In the genomic region with DNA sequence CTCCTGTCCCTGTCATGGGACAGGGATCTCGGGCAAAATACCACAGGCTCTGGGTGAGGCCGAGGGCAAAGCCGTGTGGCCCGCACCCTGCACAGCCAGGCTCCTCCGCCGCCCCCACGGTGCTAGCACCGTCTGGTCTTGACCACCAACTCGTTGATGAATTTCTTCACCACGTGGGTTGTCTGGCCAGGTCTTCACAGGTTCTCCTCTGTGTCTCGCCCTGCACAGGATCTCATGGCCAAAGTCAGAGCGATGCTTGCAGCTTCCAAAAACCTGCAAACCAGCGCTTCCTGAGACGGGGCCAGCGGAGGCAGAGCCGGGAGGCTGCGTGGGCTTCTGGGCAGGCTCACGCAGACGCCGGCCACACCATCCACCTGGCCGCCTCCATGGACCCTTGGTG, we compare ENCODE assay signal across 36 cellular contexts. TPM values are rescaled to one million over a fixed set of nuclear protein-coding genes. Genes with fewer than 3 reads are reported as not detected.
"Had no signal": no experiment of that assay in that cellular context is flagged by ENCODE, and none has a peak within 500 bp of the region (broad histone marks: within the 10 kb centered on the region; RNA-seq: fewer than 3 reads in every experiment).

No MANE protein-coding gene starts in this region.

- DNase-seq: activated CD4-positive, alpha-beta memory T cell treated with anti-CD3 and anti-CD28 coated beads, Interleukin-2, amount 10 ng/mL, durations not matched to agents 7 days and 5 days; activated CD4-positive, alpha-beta T cell treated with anti-CD3 and anti-CD28 coated beads for 1 hour; activated CD4-positive, alpha-beta T cell treated with anti-CD3 and anti-CD28 coated beads for 36 hours; activated CD4-positive, alpha-beta T cell treated with anti-CD3 and anti-CD28 coated beads for 48 hours; activated CD4-positive, alpha-beta T cell treated with anti-CD3 and anti-CD28 coated beads, Interleukin-2, amount 10 ng/mL, durations not matched to agents 7 days and 5 days; activated CD4-positive, alpha-beta T cell treated with anti-CD3 and anti-CD28 coated beads, Interleukin-2, amount 50 U/mL, for 48 hours; activated CD4-positive, CD25-positive, alpha-beta regulatory T cell; activated CD8-positive, alpha-beta memory T cell treated with anti-CD3 and anti-CD28 coated beads for 24 hours; activated CD8-positive, alpha-beta memory T cell treated with anti-CD3 and anti-CD28 coated beads, Interleukin-2, amount 10 ng/mL, durations not matched to agents 7 days and 5 days; activated CD8-positive, alpha-beta T cell treated with anti-CD3 and anti-CD28 coated beads, Interleukin-2, amount 10 ng/mL, durations not matched to agents 7 days and 5 days; activated effector memory CD4-positive, alpha-beta T cell treated with anti-CD3 and anti-CD28 coated beads, Interleukin-2, amount 50 U/mL, for 16 hours; activated gamma-delta T cell treated with Interleukin-2 at 50 U/mL for 16 hours; activated naive CD4-positive, alpha-beta T cell; activated naive CD4-positive, alpha-beta T cell treated with anti-CD3 and anti-CD28 coated beads for 36 hours; activated naive CD4-positive, alpha-beta T cell treated with anti-CD3 and anti-CD28 coated beads, Interleukin-2, amount 50 U/mL, for 16 hours; activated naive CD8-positive, alpha-beta T cell treated with anti-CD3 and anti-CD28 coated beads for 36 hours; activated T-cell treated with anti-CD3 and anti-CD28 coated beads for 4 hours; activated T-cell treated with anti-CD3 and anti-CD28 coated beads, Interleukin-2, amount 50 U/mL, for 1 hour; activated T-cell treated with anti-CD3 and anti-CD28 coated beads, Interleukin-2, amount 50 U/mL, for 4 hours; activated T-cell treated with anti-CD3 and anti-CD28 coated beads, Interleukin-2, amount 50 U/mL, for 72 hours; adrenal gland; amniotic stem cell; aorta; body of pancreas; brain microvascular endothelial cell; central memory CD4-positive, alpha-beta T cell; T-cell; T-helper 2 cell; T-helper 9 cell had no signal

- H3K4me3 Mint-ChIP-seq: activated CD4-positive, alpha-beta memory T cell treated with anti-CD3 and anti-CD28 coated beads, Interleukin-2, amount 10 ng/mL, durations not matched to agents 7 days and 5 days; activated CD4-positive, alpha-beta T cell treated with anti-CD3 and anti-CD28 coated beads for 36 hours; activated CD4-positive, alpha-beta T cell treated with anti-CD3 and anti-CD28 coated beads, Interleukin-2, amount 10 ng/mL, durations not matched to agents 7 days and 5 days; activated CD8-positive, alpha-beta memory T cell treated with anti-CD3 and anti-CD28 coated beads, Interleukin-2, amount 10 ng/mL, durations not matched to agents 7 days and 5 days; activated CD8-positive, alpha-beta T cell treated with anti-CD3 and anti-CD28 coated beads, Interleukin-2, amount 10 ng/mL, durations not matched to agents 7 days and 5 days; activated naive CD4-positive, alpha-beta T cell treated with anti-CD3 and anti-CD28 coated beads for 36 hours; activated naive CD8-positive, alpha-beta T cell treated with anti-CD3 and anti-CD28 coated beads for 36 hours; activated T-cell treated with anti-CD3 and anti-CD28 coated beads, Interleukin-2, amount 50 U/mL, for 4 hours; activated T-cell treated with anti-CD3 and anti-CD28 coated beads, Interleukin-2, amount 50 U/mL, for 72 hours; activated T-helper 1 cell treated with anti-CD3 and anti-CD28 coated beads, Interleukin-12 subunit alpha, Interleukin-12 subunit beta, Interleukin-2, Interleukin-4 antibody, amounts not matched to agents 30 ng/mL and 10 ng/mL and 1 ng/mL, durations not matched to agents 14 hours and 24 hours and 36 hours; activated T-helper 17 cell treated with anti-CD3 and anti-CD28 coated beads, Interleukin-2, amount 50 U/mL, for 72 hours; T-cell; T-helper 2 cell treated with Interferon-gamma antibody and Interleukin-4, amounts not matched to agents 5 μg/mL and 100 μg/mL, for 36 hours had no signal

- H3K27me3 ChIP-seq: adrenal gland, body of pancreas, brain microvascular endothelial cell, breast epithelium had no signal

- H3K9me3 ChIP-seq: adrenal gland, body of pancreas, breast epithelium had no signal

- H3K27ac ChIP-seq: adrenal gland, body of pancreas, brain microvascular endothelial cell, breast epithelium, VCaP had no signal

- H3K27ac Mint-ChIP-seq: activated CD4-positive, alpha-beta memory T cell treated with anti-CD3 and anti-CD28 coated beads, Interleukin-2, amount 10 ng/mL, durations not matched to agents 7 days and 5 days; activated CD4-positive, alpha-beta T cell treated with anti-CD3 and anti-CD28 coated beads for 36 hours; activated CD4-positive, alpha-beta T cell treated with anti-CD3 and anti-CD28 coated beads, Interleukin-2, amount 10 ng/mL, durations not matched to agents 7 days and 5 days; activated CD8-positive, alpha-beta memory T cell treated with anti-CD3 and anti-CD28 coated beads, Interleukin-2, amount 10 ng/mL, durations not matched to agents 7 days and 5 days; activated CD8-positive, alpha-beta T cell treated with anti-CD3 and anti-CD28 coated beads, Interleukin-2, amount 10 ng/mL, durations not matched to agents 7 days and 5 days; activated T-cell treated with anti-CD3 and anti-CD28 coated beads, Interleukin-2, amount 50 U/mL, for 72 hours; activated T-helper 1 cell treated with anti-CD3 and anti-CD28 coated beads, Interleukin-12 subunit alpha, Interleukin-12 subunit beta, Interleukin-2, Interleukin-4 antibody, amounts not matched to agents 30 ng/mL and 10 ng/mL and 1 ng/mL, durations not matched to agents 14 hours and 24 hours and 36 hours; activated T-helper 17 cell treated with anti-CD3 and anti-CD28 coated beads, Interleukin-2, amount 50 U/mL, for 72 hours; T-cell; T-helper 2 cell treated with Interferon-gamma antibody and Interleukin-4, amounts not matched to agents 5 μg/mL and 100 μg/mL, for 36 hours had no signal

- H3K4me3 ChIP-seq: adrenal gland, body of pancreas, breast epithelium had no signal

- H3K27me3 Mint-ChIP-seq: activated CD4-positive, alpha-beta memory T cell treated with anti-CD3 and anti-CD28 coated beads, Interleukin-2, amount 10 ng/mL, durations not matched to agents 7 days and 5 days; activated CD4-positive, alpha-beta T cell treated with anti-CD3 and anti-CD28 coated beads for 36 hours; activated CD4-positive, alpha-beta T cell treated with anti-CD3 and anti-CD28 coated beads, Interleukin-2, amount 10 ng/mL, durations not matched to agents 7 days and 5 days; activated CD8-positive, alpha-beta memory T cell treated with anti-CD3 and anti-CD28 coated beads, Interleukin-2, amount 10 ng/mL, durations not matched to agents 7 days and 5 days; activated naive CD8-positive, alpha-beta T cell treated with anti-CD3 and anti-CD28 coated beads for 36 hours; activated T-helper 17 cell treated with anti-CD3 and anti-CD28 coated beads, Interleukin-2, amount 50 U/mL, for 72 hours; T-cell had no signal

- H3K4me1 ChIP-seq: adrenal gland, body of pancreas, breast epithelium had no signal

- H3K4me1 Mint-ChIP-seq: activated CD4-positive, alpha-beta memory T cell treated with anti-CD3 and anti-CD28 coated beads, Interleukin-2, amount 10 ng/mL, durations not matched to agents 7 days and 5 days; activated CD4-positive, alpha-beta T cell treated with anti-CD3 and anti-CD28 coated beads for 36 hours; activated CD4-positive, alpha-beta T cell treated with anti-CD3 and anti-CD28 coated beads, Interleukin-2, amount 10 ng/mL, durations not matched to agents 7 days and 5 days; activated CD8-positive, alpha-beta memory T cell treated with anti-CD3 and anti-CD28 coated beads, Interleukin-2, amount 10 ng/mL, durations not matched to agents 7 days and 5 days; activated T-helper 17 cell treated with anti-CD3 and anti-CD28 coated beads, Interleukin-2, amount 50 U/mL, for 72 hours had no signal

- ATAC-seq: activated CD4-positive, alpha-beta T cell treated with anti-CD3 and anti-CD28 coated beads for 36 hours; activated CD4-positive, CD25-positive, alpha-beta regulatory T cell treated with anti-CD3 and anti-CD28 coated beads, Interleukin-2, amount 50 U/mL, for 24 hours; activated CD8-positive, alpha-beta memory T cell treated with anti-CD3 and anti-CD28 coated beads, Interleukin-2, amount 10 ng/mL, durations not matched to agents 7 days and 5 days; activated CD8-positive, alpha-beta T cell treated with anti-CD3 and anti-CD28 coated beads, Interleukin-2, amount 10 ng/mL, durations not matched to agents 7 days and 5 days; activated naive CD4-positive, alpha-beta T cell treated with anti-CD3 and anti-CD28 coated beads, Interleukin-2, amount 50 U/mL, for 72 hours; activated T-cell treated with anti-CD3 and anti-CD28 coated beads, Interleukin-2, amount 50 U/mL, for 4 hours; activated T-cell treated with anti-CD3 and anti-CD28 coated beads, Interleukin-2, amount 50 U/mL, for 72 hours; activated T-helper 17 cell treated with anti-CD3 and anti-CD28 coated beads, Interleukin-2, amount 50 U/mL, for 72 hours; body of pancreas; T-cell had no signal

RNA-seq across cellular contexts. Expression of gene MMP17, which starts 29.0 kb away (rescaled TPM):
- total RNA-seq: activated CD4-positive, alpha-beta T cell treated with anti-CD3 and anti-CD28 coated beads for 36 hours; activated CD8-positive, alpha-beta memory T cell treated with anti-CD3 and anti-CD28 coated beads, Interleukin-2, amount 10 ng/mL, durations not matched to agents 7 days and 5 days; activated CD8-positive, alpha-beta T cell treated with anti-CD3 and anti-CD28 coated beads, Interleukin-2, amount 10 ng/mL, durations not matched to agents 7 days and 5 days; activated naive CD4-positive, alpha-beta T cell treated with anti-CD3 and anti-CD28 coated beads for 36 hours; activated naive CD4-positive, alpha-beta T cell treated with anti-CD3 and anti-CD28 coated beads, Interleukin-2, amount 50 U/mL, for 72 hours; activated T-cell treated with anti-CD3 and anti-CD28 coated beads, Interleukin-2, amount 50 U/mL, for 72 hours had no signal
